ENCODE assay signal across 10 cellular contexts in the genomic region with DNA sequence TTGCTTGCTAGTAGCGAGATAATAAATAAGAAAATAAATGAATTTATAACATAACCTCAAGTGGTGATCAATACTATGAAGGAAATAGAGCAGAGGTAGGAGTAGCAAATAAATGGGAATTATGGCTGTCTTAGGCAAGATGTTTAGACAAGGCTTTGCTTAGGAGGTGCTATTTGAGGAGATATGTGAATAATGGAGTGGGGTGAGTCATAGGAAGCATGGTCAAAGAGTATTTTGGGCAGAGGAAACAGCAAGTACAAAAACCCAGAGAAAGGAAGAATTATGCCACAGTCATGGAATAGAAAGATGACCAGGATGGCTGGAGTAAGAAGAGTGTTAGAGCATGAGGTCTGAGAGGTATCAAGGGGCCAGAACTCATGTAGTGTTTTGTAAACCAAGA. TPM values are rescaled to one million over a fixed set of nuclear protein-coding genes. Genes with fewer than 3 reads are reported as not detected.
DNase-seq lines count a peak whose midpoint lies in the region; ATAC-seq and TF ChIP-seq lines count a peak whose summit lies in the region.
"Had no signal": no experiment of that assay in that cellular context is flagged by ENCODE, and none has a peak within 500 bp of the region (broad histone marks: within the 10 kb centered on the region; RNA-seq: fewer than 3 reads in every experiment).

No MANE protein-coding gene starts in this region.

- peaks cover 5 to 38% of the 10 kb centered on the region in 2 donors for H3K4me1 ChIP-seq in ascending aorta

- H3K27ac ChIP-seq in ascending aorta (peak overlapping the region; percentile 65 to 79), substantia nigra (ENCODE audit: low read depth, low read length, poor library complexity, severe bottlenecking) (no peak overlapping the region)

- no peaks in the 10 kb centered on the region for H3K27me3 Mint-ChIP-seq in HFFc6 (ENCODE audit: insufficient read depth)
- H3K27me3 Mint-ChIP-seq: activated naive CD4-positive, alpha-beta T cell treated with anti-CD3 and anti-CD28 coated beads, Interleukin-2, amount 50 U/mL, for 24 hours; CD4-positive, alpha-beta memory T cell had no signal

- ATAC-seq in GM21576 (IDR thresholded peaks at IDR 0.05; ENCODE audit: unreplicated experiment) = no peak

- H3K36me3 ChIP-seq in ascending aorta = no peaks in the 10 kb centered on the region

- no peak overlapping the region for H3K4me3 ChIP-seq in ascending aorta

- H3K27me3 ChIP-seq in ascending aorta = no peaks in the 10 kb centered on the region

- peaks cover 36% of the 10 kb centered on the region for H3K4me1 Mint-ChIP-seq in HFFc6 (ENCODE audit: low read depth)

- H3K4me3 Mint-ChIP-seq in HFFc6 = no peak overlapping the region
- H3K4me3 Mint-ChIP-seq: activated naive CD4-positive, alpha-beta T cell treated with anti-CD3 and anti-CD28 coated beads, Interleukin-2, amount 50 U/mL, for 24 hours; CD4-positive, alpha-beta memory T cell had no signal

- intact Hi-C loops in ascending aorta (cut with DNase I) = loop anchor here (2.0 kb wide), 1 partner anchor 46 kb away; no protein-coding TSS in a partner anchor

- no peak overlapping the region for H3K27ac Mint-ChIP-seq in HFFc6
- H3K27ac Mint-ChIP-seq: activated naive CD4-positive, alpha-beta T cell treated with anti-CD3 and anti-CD28 coated beads, Interleukin-2, amount 50 U/mL, for 24 hours; CD4-positive, alpha-beta memory T cell had no signal

- H3K36me3 Mint-ChIP-seq in HFFc6 (ENCODE audit: low read depth) = peaks cover 22% of the 10 kb centered on the region

- DNase-seq in AG08395 (ENCODE audit: low spot score) (peak; percentile 56), HFFc6 (peak; percentile 58), ascending aorta (ENCODE audit: low spot score in 2 of 2) (no peak), hepatic stellate cell (ENCODE audit: low spot score) (peak; percentile 27), NCI-H524 (lab: John Stamatoyannopoulos, UW) (no peak), NAMALWA (ENCODE audit: low spot score) (no peak), substantia nigra (lab: John Stamatoyannopoulos, UW) (no peak)
- DNase-seq: CD4-positive, alpha-beta memory T cell had no signal

- H3K9me3 ChIP-seq in ascending aorta = peaks cover 0 to 13% of the 10 kb centered on the region in 2 donors

- no peak for TF ChIP-seq CTCF in HFFc6 (IDR thresholded peaks at IDR 0.05)
- no peak for TF ChIP-seq CTCF in ascending aorta (IDR thresholded peaks at IDR 0.05)

- H3K9me3 Mint-ChIP-seq in HFFc6 = peaks cover 11% of the 10 kb centered on the region

RNA-seq across cellular contexts. Expression of gene LPAR6, which starts 33.5 kb away (rescaled TPM):
- total RNA-seq in HFFc6 (2021; fragmentation: NEBNext Ultra II Directional; extraction: Animal tissue kit (Norgen Biotek cat#: 25700)) = 1 to 10 TPM; 4.8 to 6.7 (median 5.7) TPM
- total RNA-seq in ascending aorta = 35.7 TPM

Comparison
In these comparisons a context has a peak if more than half of its experiments do, and no peak if none do; other contexts are left out.
1. DNase-seq: peak in AG08395 (single experiment), HFFc6 (single experiment) and hepatic stellate cell (single experiment); none in ascending aorta (0 of 2), NCI-H524 (0 of 2), NAMALWA (single experiment) and substantia nigra (0 of 49).